23 cellular contexts compared by ENCODE assay signal in genomic region chr1:163562355-163562754, GRCh38.
"Had no signal": no experiment of that assay in that cellular context is flagged by ENCODE, and none has a peak within 500 bp of the region (broad histone marks: within the 10 kb centered on the region; RNA-seq: fewer than 3 reads in every experiment).

No MANE protein-coding gene starts in this region.

- H3K27ac Mint-ChIP-seq: activated CD4-positive, alpha-beta memory T cell treated with anti-CD3 and anti-CD28 coated beads for 36 hours; activated T-cell treated with anti-CD3 and anti-CD28 coated beads, Interleukin-2, amount 50 U/mL, for 24 hours; effector memory CD8-positive, alpha-beta T cell; natural killer cell; T-cell; T-helper 2 cell treated with Interferon-gamma antibody and Interleukin-4, amounts not matched to agents 5 μg/mL and 100 μg/mL, for 36 hours had no signal

- H3K4me1 ChIP-seq: heart left ventricle, spleen, tibial nerve had no signal

- H3K9me3 ChIP-seq: spleen, tibial nerve had no signal

- H3K36me3 Mint-ChIP-seq: activated CD4-positive, alpha-beta memory T cell treated with anti-CD3 and anti-CD28 coated beads for 36 hours; natural killer cell; T-cell had no signal

- H3K36me3 ChIP-seq: heart left ventricle, spleen, tibial nerve had no signal

- ATAC-seq: activated CD4-positive, CD25-positive, alpha-beta regulatory T cell treated with anti-CD3 and anti-CD28 coated beads, Interleukin-2, amount 50 U/mL, for 24 hours; effector memory CD8-positive, alpha-beta T cell; natural killer cell; T-cell had no signal

- H3K27ac ChIP-seq: heart left ventricle, spleen, tibial nerve had no signal

- DNase-seq: activated CD4-positive, alpha-beta memory T cell treated with anti-CD3 and anti-CD28 coated beads for 36 hours; activated CD4-positive, alpha-beta T cell treated with anti-CD3 and anti-CD28 coated beads for 48 hours; activated CD8-positive, alpha-beta memory T cell treated with anti-CD3 and anti-CD28 coated beads, Interleukin-2, amount 50 U/mL, for 48 hours; activated gamma-delta T cell treated with Interleukin-2 at 50 U/mL for 16 hours; activated naive CD4-positive, alpha-beta T cell treated with anti-CD3 and anti-CD28 coated beads, Interleukin-2, amount 50 U/mL, for 16 hours; activated T-cell treated with anti-CD3 and anti-CD28 coated beads, Interleukin-2, amount 50 U/mL, for 24 hours; amniotic stem cell; caudate nucleus; cortex of kidney; effector memory CD8-positive, alpha-beta T cell; foreskin fibroblast; heart left ventricle; natural killer cell; spleen; stimulated activated CD4-positive, alpha-beta T cell treated with anti-CD3 and anti-CD28 coated beads, Interleukin-2, amount 100 ng/mL, for 48 hours; stimulated activated naive CD4-positive, alpha-beta T cell treated with Interleukin-2 at 50 U/mL for 16 hours; T-cell had no signal

- FAIRE-seq: astrocyte, endothelial cell of umbilical vein, urothelium cell line had no signal

- H3K27me3 Mint-ChIP-seq: activated CD4-positive, alpha-beta memory T cell treated with anti-CD3 and anti-CD28 coated beads for 36 hours; activated T-cell treated with anti-CD3 and anti-CD28 coated beads, Interleukin-2, amount 50 U/mL, for 24 hours; effector memory CD8-positive, alpha-beta T cell; T-cell had no signal

- H3K4me1 Mint-ChIP-seq: natural killer cell, T-cell had no signal

- H3K4me3 Mint-ChIP-seq: activated CD4-positive, alpha-beta memory T cell treated with anti-CD3 and anti-CD28 coated beads for 36 hours; activated T-cell treated with anti-CD3 and anti-CD28 coated beads, Interleukin-2, amount 50 U/mL, for 24 hours; effector memory CD8-positive, alpha-beta T cell; natural killer cell; T-cell; T-helper 2 cell treated with Interferon-gamma antibody and Interleukin-4, amounts not matched to agents 5 μg/mL and 100 μg/mL, for 36 hours had no signal

- H3K4me3 ChIP-seq: heart left ventricle, spleen, tibial nerve had no signal

- H3K27me3 ChIP-seq: heart left ventricle, spleen, tibial nerve had no signal

- H3K9me3 Mint-ChIP-seq: activated CD4-positive, alpha-beta memory T cell treated with anti-CD3 and anti-CD28 coated beads for 36 hours; activated T-cell treated with anti-CD3 and anti-CD28 coated beads, Interleukin-2, amount 50 U/mL, for 24 hours; natural killer cell; T-helper 2 cell treated with Interferon-gamma antibody and Interleukin-4, amounts not matched to agents 5 μg/mL and 100 μg/mL, for 36 hours had no signal
